In genomic region chr1:217717959-217718358, GRCh38 we compare ENCODE assay signal across 17 cellular contexts.
DNase-seq lines count a peak whose midpoint lies in the region; ATAC-seq and TF ChIP-seq lines count a peak whose summit lies in the region.
"Had no signal": no experiment of that assay in that cellular context is flagged by ENCODE, and none has a peak within 500 bp of the region (broad histone marks: within the 10 kb centered on the region; RNA-seq: fewer than 3 reads in every experiment).

No MANE protein-coding gene starts in this region.

- no peaks in the 10 kb centered on the region for H3K9me3 Mint-ChIP-seq in progenitor cell of endocrine pancreas (ENCODE audit: low read depth)
- H3K9me3 Mint-ChIP-seq in activated CD4-positive, alpha-beta T cell treated with anti-CD3 and anti-CD28 coated beads, Interleukin-2, amount 10 ng/mL, durations not matched to agents 7 days and 5 days: peaks cover 2% of the 10 kb centered on the region

- peak overlapping the region; percentile 25 for H3K27ac Mint-ChIP-seq in progenitor cell of endocrine pancreas
- H3K27ac Mint-ChIP-seq in activated CD4-positive, alpha-beta T cell treated with anti-CD3 and anti-CD28 coated beads, Interleukin-2, amount 10 ng/mL, durations not matched to agents 7 days and 5 days: no peak overlapping the region
- H3K27ac Mint-ChIP-seq: CD14-positive monocyte had no signal

- peaks cover 11% of the 10 kb centered on the region for H3K4me1 Mint-ChIP-seq in progenitor cell of endocrine pancreas (ENCODE audit: low read depth)
- no peaks in the 10 kb centered on the region for H3K4me1 Mint-ChIP-seq in activated CD4-positive, alpha-beta T cell treated with anti-CD3 and anti-CD28 coated beads, Interleukin-2, amount 10 ng/mL, durations not matched to agents 7 days and 5 days
- H3K4me1 Mint-ChIP-seq: CD14-positive monocyte had no signal

- H3K27me3 ChIP-seq in spleen (replicated peaks in 1 of 7): no peaks in the 10 kb centered on the region

- H3K9me3 ChIP-seq in spleen: no peaks in the 10 kb centered on the region

- H3K27ac ChIP-seq in VCaP (peak overlapping the region; percentile 25; the same call in 1 of the 2 replicates), spleen (no peak overlapping the region)
- H3K27ac ChIP-seq: HL-60 had no signal

- POLR2A ChIA-PET in activated CD4-positive, alpha-beta T cell treated with anti-CD3 and anti-CD28 coated beads, Interleukin-2, amount 10 ng/mL, durations not matched to agents 7 days and 5 days (lab: Charles Lee): no interaction called here

- TF ChIP-seq POLR2A in spleen (IDR thresholded peaks at IDR 0.05): no peak

- no peak for ATAC-seq in HG02642 (IDR thresholded peaks at IDR 0.05; ENCODE audit: poor library complexity, unreplicated experiment)
- no peak for ATAC-seq in sciatic nerve
- ATAC-seq: PC-3 had no signal

- no peaks in the 10 kb centered on the region for H3K36me3 ChIP-seq in spleen

- no peaks in the 10 kb centered on the region for H3K36me3 Mint-ChIP-seq in progenitor cell of endocrine pancreas (ENCODE audit: insufficient read depth)
- H3K36me3 Mint-ChIP-seq in activated CD4-positive, alpha-beta T cell treated with anti-CD3 and anti-CD28 coated beads, Interleukin-2, amount 10 ng/mL, durations not matched to agents 7 days and 5 days (ENCODE audit: low read depth): no peaks in the 10 kb centered on the region
- H3K36me3 Mint-ChIP-seq: CD14-positive monocyte had no signal

- peak; percentile 40 for DNase-seq in ACHN
- DNase-seq in kidney glomerular epithelial cell (lab: John Stamatoyannopoulos, UW): peak; percentile 69
- DNase-seq in progenitor cell of endocrine pancreas (ENCODE audit: low spot score, unreplicated experiment): no peak
- DNase-seq in activated CD4-positive, alpha-beta T cell treated with anti-CD3 and anti-CD28 coated beads, Interleukin-2, amount 10 ng/mL, durations not matched to agents 7 days and 5 days: no peak
- no peak for DNase-seq in spleen
- no peak for DNase-seq in sciatic nerve (ENCODE audit: low spot score)
- DNase-seq: COR-L47, EL, NCI-H1436, NCI-H2029 treated with DMSO at 0.1 percent for 48 hours, NCI-H2171 treated with DMSO at 0.1 percent for 48 hours, NCI-H774, PC-3 had no signal

- CTCF ChIA-PET in activated CD4-positive, alpha-beta T cell treated with anti-CD3 and anti-CD28 coated beads, Interleukin-2, amount 10 ng/mL, durations not matched to agents 7 days and 5 days (lab: Charles Lee): no interaction called here

- no peak overlapping the region for H3K4me3 Mint-ChIP-seq in progenitor cell of endocrine pancreas (ENCODE audit: low read depth)
- H3K4me3 Mint-ChIP-seq in activated CD4-positive, alpha-beta T cell treated with anti-CD3 and anti-CD28 coated beads, Interleukin-2, amount 10 ng/mL, durations not matched to agents 7 days and 5 days: no peak overlapping the region
- H3K4me3 Mint-ChIP-seq: CD14-positive monocyte had no signal

- in situ Hi-C loops in ACHN (cut with HindIII; ENCODE audit: low pct_ligation_motif_present, low pct_unique_long_range_greater_than_20kb, low sequenced_read_pairs): no loop called here

- TF ChIP-seq CTCF in VCaP (conservative IDR thresholded peaks at IDR 0.05): no peak
- TF ChIP-seq CTCF in progenitor cell of endocrine pancreas (IDR thresholded peaks at IDR 0.05; ENCODE audit: unreplicated experiment): no peak
- TF ChIP-seq CTCF in spleen (IDR thresholded peaks at IDR 0.05 in 8 of 11, conservative IDR thresholded peaks at IDR 0.05 in 3 of 11): no peak

- no peak overlapping the region for H3K4me3 ChIP-seq in spleen

- H3K27me3 Mint-ChIP-seq in progenitor cell of endocrine pancreas: no peaks in the 10 kb centered on the region
- no peaks in the 10 kb centered on the region for H3K27me3 Mint-ChIP-seq in activated CD4-positive, alpha-beta T cell treated with anti-CD3 and anti-CD28 coated beads, Interleukin-2, amount 10 ng/mL, durations not matched to agents 7 days and 5 days

- no peaks in the 10 kb centered on the region for H3K4me1 ChIP-seq in spleen

- WGBS in spleen, 5 donors: 86 to 100% (median 91%) methylated on average over 1 of the region's 1 CpG

- intact Hi-C loops in spleen (cut with DNase I; ENCODE audit: low total_unique reads): no loop called here
- intact Hi-C loops in sciatic nerve (cut with DNase I): no loop called here

Comparison
In these comparisons a context has a peak if more than half of its experiments do, and no peak if none do; other contexts are left out.
1. DNase-seq: peak in ACHN (single experiment) and kidney glomerular epithelial cell (single experiment); none in progenitor cell of endocrine pancreas (single experiment), activated CD4-positive, alpha-beta T cell treated with anti-CD3 and anti-CD28 coated beads, Interleukin-2, amount 10 ng/mL, durations not matched to agents 7 days and 5 days (single experiment), spleen (single experiment) and sciatic nerve (single experiment).